In the genomic region with DNA sequence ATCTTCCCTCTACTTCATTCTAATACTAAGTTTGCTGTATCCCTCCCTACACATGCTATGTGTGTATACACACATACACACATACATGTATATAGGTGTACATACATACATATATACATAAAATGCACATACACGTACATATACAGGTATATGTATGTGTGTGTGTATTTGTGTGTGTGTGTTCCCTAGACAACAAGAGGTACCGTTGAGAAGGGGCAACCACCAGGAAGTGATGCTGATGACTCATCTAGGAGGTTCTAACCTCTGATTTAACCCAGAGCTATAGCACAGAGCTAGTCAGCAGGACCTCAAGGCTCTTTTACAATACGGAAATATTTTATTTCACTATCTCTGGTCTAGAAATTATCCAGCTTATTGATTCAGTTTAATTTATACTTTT, we compare ENCODE assay signal across 10 cellular contexts.
DNase-seq lines count a peak whose midpoint lies in the region; ATAC-seq and TF ChIP-seq lines count a peak whose summit lies in the region.
"Had no signal": no experiment of that assay in that cellular context is flagged by ENCODE, and none has a peak within 500 bp of the region (broad histone marks: within the 10 kb centered on the region; RNA-seq: fewer than 3 reads in every experiment).

No MANE protein-coding gene starts in this region.

- no peaks in the 10 kb centered on the region for H3K9me3 Mint-ChIP-seq in type B pancreatic cell
- H3K9me3 Mint-ChIP-seq: IgD-negative memory B cell, nephron had no signal

- ATAC-seq in GM19438 (IDR thresholded peaks at IDR 0.05; ENCODE audit: low read depth, unreplicated experiment) (peak; percentile 93), HG03469 (IDR thresholded peaks at IDR 0.05; ENCODE audit: unreplicated experiment) (peak; percentile 99)

- TF ChIP-seq CTCF in type B pancreatic cell (conservative IDR thresholded peaks at IDR 0.05): no peak

- H3K4me1 Mint-ChIP-seq in type B pancreatic cell (ENCODE audit: unreplicated experiment): no peaks in the 10 kb centered on the region

- H3K36me3 Mint-ChIP-seq in type B pancreatic cell: no peaks in the 10 kb centered on the region
- H3K36me3 Mint-ChIP-seq: IgD-negative memory B cell had no signal

- H3K27me3 Mint-ChIP-seq in type B pancreatic cell: peaks cover 15% of the 10 kb centered on the region
- H3K27me3 Mint-ChIP-seq: IgD-negative memory B cell had no signal

- H3K4me3 Mint-ChIP-seq in type B pancreatic cell: no peak overlapping the region
- H3K4me3 Mint-ChIP-seq: IgD-negative memory B cell, nephron had no signal

- DNase-seq in DMS153 (lab: John Stamatoyannopoulos, UW): peak; percentile 81
- peak; percentile 21 for DNase-seq in T-helper 9 cell
- peak; percentile 53 for DNase-seq in fibroblast of gingiva (ENCODE audit: low read depth)
- DNase-seq in type B pancreatic cell (ENCODE audit: extremely low spot score, unreplicated experiment): no peak
- no peak for DNase-seq in ecto neural progenitor cell (ENCODE audit: low spot score)
- no peak for DNase-seq in HK-2 (ENCODE audit: unreplicated experiment)

- peak overlapping the region; percentile 6 for H3K27ac Mint-ChIP-seq in type B pancreatic cell
- H3K27ac Mint-ChIP-seq: nephron had no signal

Comparison
In these comparisons a context has a peak if more than half of its experiments do, and no peak if none do; other contexts are left out.
1. DNase-seq: peak in DMS153 (single experiment), T-helper 9 cell (single experiment) and fibroblast of gingiva (single experiment); none in type B pancreatic cell (single experiment), ecto neural progenitor cell (single experiment) and HK-2 (single experiment).